ENCODE assay signal across 18 cellular contexts in genomic region chrX:84873176-84873575, GRCh38.
"Had no signal": no experiment of that assay in that cellular context is flagged by ENCODE, and none has a peak within 500 bp of the region (broad histone marks: within the 10 kb centered on the region; RNA-seq: fewer than 3 reads in every experiment).

No MANE protein-coding gene starts in this region.

- H3K4me3 ChIP-seq: adrenal gland, gastrocnemius medialis, heart right ventricle, left lung, right lobe of liver, stomach, upper lobe of right lung had no signal

- H3K27ac ChIP-seq: adrenal gland, gastrocnemius medialis, heart right ventricle, left lung, parathyroid adenoma, right lobe of liver, stomach, upper lobe of right lung had no signal

- ATAC-seq: activated CD4-positive, alpha-beta T cell treated with anti-CD3 and anti-CD28 coated beads for 36 hours; esophagus mucosa; gastrocnemius medialis; heart right ventricle; left lung; right lobe of liver; stimulated activated effector memory CD8-positive, alpha-beta T cell treated with anti-CD3 and anti-CD28 coated beads, Interleukin-12 subunit alpha, Interleukin-12 subunit beta, amount 100 ng/mL, for 72 hours; upper lobe of right lung; WTC11 had no signal

- H3K79me2 ChIP-seq: parathyroid adenoma had no signal

- H3K36me3 ChIP-seq: adrenal gland, gastrocnemius medialis, heart right ventricle, left lung, right lobe of liver, stomach, upper lobe of right lung had no signal

- H2AFZ ChIP-seq: parathyroid adenoma had no signal

- H3K9me3 ChIP-seq: adrenal gland, gastrocnemius medialis, left lung, right lobe of liver, upper lobe of right lung had no signal

- H3K4me1 ChIP-seq: adrenal gland, gastrocnemius medialis, heart right ventricle, left lung, parathyroid adenoma, right lobe of liver, stomach, upper lobe of right lung had no signal

- H3K27me3 ChIP-seq: gastrocnemius medialis, heart right ventricle, left lung, right lobe of liver, stomach, upper lobe of right lung had no signal

- H3K9ac ChIP-seq: parathyroid adenoma had no signal

- H3K4me2 ChIP-seq: smooth muscle cell had no signal

- DNase-seq: activated CD4-positive, alpha-beta T cell treated with anti-CD3 and anti-CD28 coated beads for 36 hours; activated CD4-positive, alpha-beta T cell treated with anti-CD3 and anti-CD28 coated beads, Interleukin-2, amount 50 U/mL, for 48 hours; activated gamma-delta T cell; adrenal gland; effector CD4-positive, alpha-beta T cell; gastrocnemius medialis; heart right ventricle; left lung; midbrain; right lobe of liver; stimulated activated CD4-positive, alpha-beta T cell treated with anti-CD3 and anti-CD28 coated beads, Interleukin-4, amount 100 ng/mL, for 1 hour; stomach; upper lobe of right lung had no signal
